Comparison of ENCODE assay signal across 13 cellular contexts in the genomic region with DNA sequence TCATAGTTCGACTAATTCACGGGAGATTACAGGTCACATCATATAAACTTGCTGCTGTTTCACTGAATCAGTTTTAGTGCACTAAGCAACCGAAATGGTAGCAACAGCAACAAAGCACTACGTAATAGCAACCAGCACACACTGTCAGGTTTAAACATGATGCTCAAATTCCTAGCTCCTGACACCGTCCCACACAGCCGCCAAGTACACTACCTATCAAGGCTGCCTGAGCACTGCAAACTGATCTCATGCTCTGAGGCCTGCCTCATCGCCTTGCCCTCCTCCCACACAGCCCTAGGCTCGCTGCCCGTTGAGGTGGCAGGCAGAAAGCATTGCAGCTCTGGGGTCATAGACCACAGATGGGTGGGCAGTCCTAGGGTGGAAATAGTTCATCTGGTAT. TPM values are rescaled to one million over a fixed set of nuclear protein-coding genes. Genes with fewer than 3 reads are reported as not detected.
A peak's percentile ranks its signal among the peaks of the same experiment; 100 is the strongest.
DNase-seq lines count a peak whose midpoint lies in the region; ATAC-seq and TF ChIP-seq lines count a peak whose summit lies in the region.
"Had no signal": no experiment of that assay in that cellular context is flagged by ENCODE, and none has a peak within 500 bp of the region (broad histone marks: within the 10 kb centered on the region; RNA-seq: fewer than 3 reads in every experiment).

No MANE protein-coding gene starts in this region.

- H3K4me3 ChIP-seq in right atrium auricular region: no peak overlapping the region
- H3K4me3 ChIP-seq in epithelial cell of proximal tubule (ENCODE audit: low read depth, low read length): no peak overlapping the region
- no peak overlapping the region for H3K4me3 ChIP-seq in muscle layer of colon (ENCODE audit: low read depth in 1 of 2, low read length in 2 of 2)

- H3K27ac ChIP-seq in right atrium auricular region (no peak overlapping the region), muscle layer of colon (ENCODE audit: low read depth, low read length) (peak overlapping the region; percentile 40)
- H3K27ac ChIP-seq: WERI-Rb-1 had no signal

- no peaks in the 10 kb centered on the region for H3K36me3 ChIP-seq in right atrium auricular region
- no peaks in the 10 kb centered on the region for H3K36me3 ChIP-seq in muscle layer of colon (ENCODE audit: insufficient read depth, low read length)
- H3K36me3 ChIP-seq: WERI-Rb-1 had no signal

- H3K27me3 ChIP-seq in right atrium auricular region (no peaks in the 10 kb centered on the region), muscle layer of colon (ENCODE audit: control insufficient read depth in 1 of 2, insufficient read depth in 2 of 2, low read length in 2 of 2) (no peaks in the 10 kb centered on the region)

- ATAC-seq in left ventricle myocardium superior (peak; percentile 41), HG03432 (IDR thresholded peaks at IDR 0.05; ENCODE audit: unreplicated experiment) (no peak)
- ATAC-seq: activated T-cell treated with anti-CD3 and anti-CD28 coated beads, Interleukin-2, amount 50 U/mL, for 72 hours had no signal

- peak overlapping the region; percentile 27 for H3K9ac ChIP-seq in muscle layer of colon (ENCODE audit: low read length)

- DNase-seq in left ventricle myocardium superior: no peak
- DNase-seq in right atrium auricular region (ENCODE audit: low spot score): no peak
- DNase-seq in epithelial cell of proximal tubule (ENCODE audit: low read depth): peak; percentile 91
- DNase-seq in KG1 (lab: John Stamatoyannopoulos, UW): no peak
- DNase-seq in stimulated activated CD4-positive, alpha-beta T cell treated with anti-CD3 and anti-CD28 coated beads, Interleukin-1b, Interleukin-23, amount 100 ng/mL, for 48 hours: no peak
- no peak for DNase-seq in A172 (ENCODE audit: low spot score)
- DNase-seq: activated T-cell treated with anti-CD3 and anti-CD28 coated beads, Interleukin-2, amount 50 U/mL, for 72 hours; AML-193; cortex of kidney; RPMI8226; WERI-Rb-1 had no signal

- TF ChIP-seq CTCF in right atrium auricular region (IDR thresholded peaks at IDR 0.05): no peak
- TF ChIP-seq CTCF in epithelial cell of proximal tubule (conservative IDR thresholded peaks at IDR 0.05; ENCODE audit: low read depth, low read length): no peak

- peaks cover 0 to 5% of the 10 kb centered on the region in 2 donors for H3K4me1 ChIP-seq in right atrium auricular region
- peaks cover 9% of the 10 kb centered on the region for H3K4me1 ChIP-seq in muscle layer of colon (ENCODE audit: insufficient read depth, low read length)

- H3K9me3 ChIP-seq in right atrium auricular region (no peaks in the 10 kb centered on the region), muscle layer of colon (ENCODE audit: low read length) (no peaks in the 10 kb centered on the region)

- intact Hi-C loops in left ventricle myocardium superior (cut with micrococcal nuclease): no loop called here

RNA-seq across cellular contexts. Expression of a gene that starts 12.4 kb away (rescaled TPM):
- total RNA-seq in left ventricle myocardium superior: 3.7 TPM
- total RNA-seq in right atrium auricular region: 1 to 10 TPM; 2.6 to 4.9 TPM
- 255 and 382 TPM in 2 replicates for total RNA-seq in epithelial cell of proximal tubule
- 24.5 and 36.8 TPM in 2 replicates for total RNA-seq in A172 (2014; rRNA removed; shearing (Covaris generic))
